Comparison of ENCODE assay signal across 1 cellular context in the genomic region with DNA sequence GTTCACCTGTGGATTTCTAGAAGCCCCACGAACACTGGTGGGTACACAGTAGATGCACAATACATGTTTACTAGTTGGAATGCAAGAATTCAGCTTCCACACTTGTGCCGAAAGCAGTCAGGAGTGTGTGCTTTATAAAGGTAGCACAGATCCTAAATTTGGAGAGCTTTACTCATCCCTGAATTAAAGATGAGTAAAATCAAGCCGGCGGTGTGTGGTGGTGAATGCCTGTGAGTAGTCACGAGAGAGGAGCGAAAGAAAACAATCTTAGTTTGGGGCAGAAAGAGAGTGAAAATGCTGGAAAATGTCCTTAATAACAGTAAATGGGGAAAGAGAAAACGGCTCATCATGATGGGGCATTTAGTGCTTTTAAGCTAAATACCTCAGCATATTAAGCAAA.
TF ChIP-seq lines count a peak whose summit lies in the region.

No MANE protein-coding gene starts in this region.

TF ChIP-seq in WTC11, 78 proteins besides CTCF, POLR2A, EP300 and RAD21:
- no peak for TF ChIP-seq PREB (CRISPR knock-in tag; IDR thresholded peaks at IDR 0.05; ENCODE audit: borderline replicate concordance)
- TF ChIP-seq TEAD4 (CRISPR knock-in tag; IDR thresholded peaks at IDR 0.05) = no peak
- TF ChIP-seq MXD4 (CRISPR knock-in tag; IDR thresholded peaks at IDR 0.05; ENCODE audit: borderline replicate concordance) = no peak
- TF ChIP-seq OVOL2 (CRISPR knock-in tag; IDR thresholded peaks at IDR 0.05; ENCODE audit: borderline replicate concordance) = no peak
- TF ChIP-seq CBFB (CRISPR knock-in tag; IDR thresholded peaks at IDR 0.05; ENCODE audit: low read depth) = no peak
- no peak for TF ChIP-seq JUN (CRISPR knock-in tag; IDR thresholded peaks at IDR 0.05)
- no peak for TF ChIP-seq FOXP4 (CRISPR knock-in tag; IDR thresholded peaks at IDR 0.05)
- no peak for TF ChIP-seq RORB (CRISPR knock-in tag; IDR thresholded peaks at IDR 0.05)
- no peak for TF ChIP-seq KAT7 (CRISPR knock-in tag; IDR thresholded peaks at IDR 0.05; ENCODE audit: borderline replicate concordance)
- no peak for TF ChIP-seq USF2 (CRISPR knock-in tag; IDR thresholded peaks at IDR 0.05)
- no peak for TF ChIP-seq PRDM15 (CRISPR knock-in tag; IDR thresholded peaks at IDR 0.05)
- TF ChIP-seq ETV6 (CRISPR knock-in tag; IDR thresholded peaks at IDR 0.05) = no peak
- TF ChIP-seq ATF1 (CRISPR knock-in tag; IDR thresholded peaks at IDR 0.05) = no peak
- TF ChIP-seq NR1H2 (CRISPR knock-in tag; IDR thresholded peaks at IDR 0.05) = no peak
- no peak for TF ChIP-seq AR (CRISPR knock-in tag; IDR thresholded peaks at IDR 0.05)
